ENCODE assay signal across 24 cellular contexts in the genomic region with DNA sequence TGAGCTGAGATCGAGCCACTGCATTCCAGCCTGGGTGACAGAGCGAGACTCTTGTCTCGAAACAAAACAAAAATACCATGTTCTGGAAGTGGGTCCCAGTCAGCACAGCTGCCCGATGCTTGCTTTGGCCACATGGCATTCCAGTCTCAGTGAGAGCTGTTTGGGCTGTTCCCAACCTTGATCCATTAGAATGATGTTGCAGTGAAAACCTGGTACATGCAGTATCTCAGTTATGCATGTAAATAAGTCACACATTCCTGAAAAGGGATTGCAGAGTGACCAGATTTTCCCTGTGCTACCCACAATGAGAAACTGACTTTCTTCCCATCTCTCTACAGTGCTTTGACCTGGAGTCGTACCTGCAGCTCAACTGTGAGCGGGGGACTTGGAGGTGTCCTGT.
"Had no signal": no experiment of that assay in that cellular context is flagged by ENCODE, and none has a peak within 500 bp of the region (broad histone marks: within the 10 kb centered on the region; RNA-seq: fewer than 3 reads in every experiment).

No MANE protein-coding gene starts in this region.

- H3K27ac ChIP-seq: epithelial cell of prostate, heart left ventricle, hepatocyte, ovary, psoas muscle, sigmoid colon, skin epidermis, spleen, thoracic aorta, tibial nerve, vagina had no signal

- H3K4me2 ChIP-seq: hepatocyte had no signal

- H3K4me3 Mint-ChIP-seq: effector memory CD8-positive, alpha-beta T cell; mesothelial cell of epicardium; naive thymus-derived CD4-positive, alpha-beta T cell; nephron; stimulated activated naive B cell treated with anti-CD40 and anti-IgM and Interleukin-4, amounts not matched to agents 10 μg/mL and 1 μg/mL and 100 μg/mL, for 72 hours; stimulated activated naive CD8-positive, alpha-beta T cell treated with anti-CD3 and anti-CD28 coated beads, Interleukin-15, Interleukin-2, amounts not matched to agents 100 ng/mL and 50 ng/mL, for 24 hours had no signal

- H3K36me3 ChIP-seq: ovary had no signal

- H3K79me2 ChIP-seq: hepatocyte had no signal

- H3K9me3 Mint-ChIP-seq: effector memory CD8-positive, alpha-beta T cell; mesothelial cell of epicardium; naive thymus-derived CD4-positive, alpha-beta T cell; nephron; stimulated activated naive B cell treated with anti-CD40 and anti-IgM and Interleukin-4, amounts not matched to agents 10 μg/mL and 1 μg/mL and 100 μg/mL, for 72 hours; stimulated activated naive CD8-positive, alpha-beta T cell treated with anti-CD3 and anti-CD28 coated beads, Interleukin-15, Interleukin-2, amounts not matched to agents 100 ng/mL and 50 ng/mL, for 24 hours had no signal

- H3K27me3 Mint-ChIP-seq: effector memory CD8-positive, alpha-beta T cell; naive thymus-derived CD4-positive, alpha-beta T cell; stimulated activated naive B cell treated with anti-CD40 and anti-IgM and Interleukin-4, amounts not matched to agents 10 μg/mL and 1 μg/mL and 100 μg/mL, for 72 hours; stimulated activated naive CD8-positive, alpha-beta T cell treated with anti-CD3 and anti-CD28 coated beads, Interleukin-15, Interleukin-2, amounts not matched to agents 100 ng/mL and 50 ng/mL, for 24 hours had no signal

- H3K9me3 ChIP-seq: gastrocnemius medialis, heart left ventricle, mucosa of descending colon, ovary, psoas muscle, sigmoid colon, spleen, thoracic aorta, tibial nerve, vagina had no signal

- H3K27me3 ChIP-seq: gastrocnemius medialis, heart left ventricle, hepatocyte, ovary, sigmoid colon, spleen, tibial nerve, vagina had no signal

- ATAC-seq: effector memory CD8-positive, alpha-beta T cell; esophagus mucosa; heart left ventricle; mucosa of descending colon; naive thymus-derived CD4-positive, alpha-beta T cell; right cardiac atrium; stimulated activated naive B cell treated with anti-CD40 and anti-IgM and Interleukin-4, amounts not matched to agents 10 μg/mL and 1 μg/mL and 100 μg/mL, for 72 hours had no signal

- DNase-seq: cortex of kidney; effector memory CD8-positive, alpha-beta T cell; heart left ventricle; mesenchymal stem cell; mucosa of descending colon; naive thymus-derived CD4-positive, alpha-beta T cell; ovary; right cardiac atrium; sigmoid colon; spleen; stimulated activated CD4-positive, alpha-beta T cell treated with anti-CD3 and anti-CD28 coated beads, Interleukin-2, amount 100 ng/mL, for 48 hours; stimulated activated naive B cell treated with anti-CD40 and anti-IgM and Interleukin-4, amounts not matched to agents 10 μg/mL and 1 μg/mL and 100 μg/mL, for 72 hours had no signal

- H2AFZ ChIP-seq: hepatocyte had no signal

- H3K4me3 ChIP-seq: gastrocnemius medialis, heart left ventricle, hepatocyte, mucosa of descending colon, ovary, psoas muscle, sigmoid colon, skin epidermis, spleen, thoracic aorta, tibial nerve, vagina had no signal

- H3K27ac Mint-ChIP-seq: effector memory CD8-positive, alpha-beta T cell; mesothelial cell of epicardium; stimulated activated naive CD8-positive, alpha-beta T cell treated with anti-CD3 and anti-CD28 coated beads, Interleukin-15, Interleukin-2, amounts not matched to agents 100 ng/mL and 50 ng/mL, for 24 hours had no signal
